ENCODE assay signal across 25 cellular contexts in genomic region chr7:12013983-12014382, GRCh38.
DNase-seq lines count a peak whose midpoint lies in the region; ATAC-seq, FAIRE-seq and TF ChIP-seq lines count a peak whose summit lies in the region.
"Had no signal": no experiment of that assay in that cellular context is flagged by ENCODE, and none has a peak within 500 bp of the region (broad histone marks: within the 10 kb centered on the region; RNA-seq: fewer than 3 reads in every experiment).

No MANE protein-coding gene starts in this region.

- TF ChIP-seq CTCF in bronchial epithelial cell (IDR thresholded peaks at IDR 0.05; ENCODE audit: insufficient read depth, low read length, severe bottlenecking): no peak
- TF ChIP-seq CTCF in foreskin keratinocyte (conservative IDR thresholded peaks at IDR 0.05): no peak

- H3K4me3 ChIP-seq in Karpas-422 (ENCODE audit: low read length) (no peak overlapping the region), bronchial epithelial cell (ENCODE audit: low read depth, low read length) (no peak overlapping the region)
- H3K4me3 ChIP-seq: A549; BLaER1 treated with 17β-estradiol and CSF1 and Interleukin-3, amounts not matched to agents 10 nM and 100 nM had no signal

- ATAC-seq in foreskin keratinocyte: peak; percentile 97
- no peak for ATAC-seq in HG03520 (IDR thresholded peaks at IDR 0.05; ENCODE audit: unreplicated experiment)
- ATAC-seq: A549 had no signal

- H3K4me1 ChIP-seq in Karpas-422 (ENCODE audit: low read length): no peaks in the 10 kb centered on the region
- H3K4me1 ChIP-seq in foreskin keratinocyte: no peaks in the 10 kb centered on the region
- H3K4me1 ChIP-seq: BE2C; BLaER1 treated with 17β-estradiol and CSF1 and Interleukin-3, amounts not matched to agents 10 nM and 100 nM had no signal

- no peaks in the 10 kb centered on the region for H3K9me3 ChIP-seq in Karpas-422 (ENCODE audit: low read length)
- H3K9me3 ChIP-seq: A549; BE2C; BLaER1 treated with 17β-estradiol and CSF1 and Interleukin-3, amounts not matched to agents 10 nM and 100 nM had no signal

- H3K4me2 ChIP-seq in Karpas-422 (ENCODE audit: low read depth, low read length, poor library complexity, severe bottlenecking): no peak overlapping the region
- H3K4me2 ChIP-seq: A549; BLaER1 treated with 17β-estradiol and CSF1 and Interleukin-3, amounts not matched to agents 10 nM and 100 nM had no signal

- H3K36me3 ChIP-seq in Karpas-422 (ENCODE audit: insufficient read depth, low read length) (no peaks in the 10 kb centered on the region), bronchial epithelial cell (ENCODE audit: control insufficient read depth, insufficient read depth, low read length) (no peaks in the 10 kb centered on the region)
- H3K36me3 ChIP-seq: BE2C; BLaER1 treated with 17β-estradiol and CSF1 and Interleukin-3, amounts not matched to agents 10 nM and 100 nM had no signal

- H3K79me2 ChIP-seq in Karpas-422 (ENCODE audit: low read length): no peaks in the 10 kb centered on the region

- H3K27me3 ChIP-seq in Karpas-422 (ENCODE audit: low read length) (no peaks in the 10 kb centered on the region), bronchial epithelial cell (ENCODE audit: control insufficient read depth, insufficient read depth, low read length) (no peaks in the 10 kb centered on the region), foreskin keratinocyte (no peaks in the 10 kb centered on the region)
- H3K27me3 ChIP-seq: BE2C; BLaER1 treated with 17β-estradiol and CSF1 and Interleukin-3, amounts not matched to agents 10 nM and 100 nM had no signal

- no peaks in the 10 kb centered on the region for H3K9me2 ChIP-seq in Karpas-422 (replicated peaks; ENCODE audit: insufficient read depth, low read length)

- peak; percentile 27 for DNase-seq in ELR (ENCODE audit: low read depth)
- peak; percentile 24 for DNase-seq in Karpas-422
- DNase-seq in bronchial epithelial cell (ENCODE audit: low read depth): peak; percentile 95
- DNase-seq in foreskin keratinocyte: peak; percentile 73 to 89
- DNase-seq in NCI-H2107 treated with DMSO at 0.1 percent for 48 hours (lab: John Stamatoyannopoulos, UW; ENCODE audit: unreplicated experiment): no peak
- DNase-seq in activated effector memory CD4-positive, alpha-beta T cell treated with Interleukin-2 at 50 U/mL for 16 hours: no peak
- DNase-seq: 8988T; ACHN; AML-193; BE2C; CD4-positive, alpha-beta T cell; CD8-positive, alpha-beta memory T cell; DMS 273 treated with DMSO at 0.1 percent for 48 hours; DMS79; EL; GF-D8; GOT3; H7; HCEC 1CT had no signal

- H3K27ac ChIP-seq in Karpas-422 (ENCODE audit: low read length) (no peak overlapping the region), foreskin keratinocyte (no peak overlapping the region)
- H3K27ac ChIP-seq: A549; BLaER1 treated with 17β-estradiol and CSF1 and Interleukin-3, amounts not matched to agents 10 nM and 100 nM had no signal

- FAIRE-seq in bronchial epithelial cell (lab: Jason Lieb, UNC): no peak
- FAIRE-seq: A549, D721Med, GM12891, GM18507 had no signal

- H2AFZ ChIP-seq in Karpas-422 (ENCODE audit: low read length): no peak overlapping the region

- H4K20me1 ChIP-seq in Karpas-422 (ENCODE audit: insufficient read depth, low read depth, low read length): no peaks in the 10 kb centered on the region
- H4K20me1 ChIP-seq: BLaER1 treated with 17β-estradiol and CSF1 and Interleukin-3, amounts not matched to agents 10 nM and 100 nM had no signal

- H3K9ac ChIP-seq in Karpas-422 (ENCODE audit: low read length): no peak overlapping the region
- H3K9ac ChIP-seq: BLaER1 treated with 17β-estradiol and CSF1 and Interleukin-3, amounts not matched to agents 10 nM and 100 nM had no signal

Comparison
In these comparisons a context has a peak if more than half of its experiments do, and no peak if none do; other contexts are left out.
1. DNase-seq: peak in ELR (single experiment), Karpas-422 (single experiment), bronchial epithelial cell (single experiment) and foreskin keratinocyte (2 of 2); none in NCI-H2107 treated with DMSO at 0.1 percent for 48 hours (single experiment) and activated effector memory CD4-positive, alpha-beta T cell treated with Interleukin-2 at 50 U/mL for 16 hours (single experiment).